ENCODE assay signal across 9 cellular contexts in genomic region chr2:27489118-27489497, GRCh38. TPM values are rescaled to one million over a fixed set of nuclear protein-coding genes. Genes with fewer than 3 reads are reported as not detected.
DNase-seq lines count a peak whose midpoint lies in the region; ATAC-seq and TF ChIP-seq lines count a peak whose summit lies in the region.
"Had no signal": no experiment of that assay in that cellular context is flagged by ENCODE, and none has a peak within 500 bp of the region (broad histone marks: within the 10 kb centered on the region; RNA-seq: fewer than 3 reads in every experiment).

No MANE protein-coding gene starts in this region.

- H3K4me3 Mint-ChIP-seq in CD4-positive, alpha-beta memory T cell = peak overlapping the region; percentile 59 to 93 (median 84)
- peak overlapping the region; percentile 92 for H3K4me3 Mint-ChIP-seq in GM23338
- peak overlapping the region; percentile 82 for H3K4me3 Mint-ChIP-seq in endodermal cell
- H3K4me3 Mint-ChIP-seq in naive B cell = peak overlapping the region; percentile 75 to 94 (median 91)

- H3K9ac ChIP-seq in endodermal cell (ENCODE audit: extremely low read depth, low read length, poor library complexity, severe bottlenecking) = peak overlapping the region; percentile 85

- WGBS in endodermal cell (ENCODE audit: insufficient coverage in 1 of 2, insufficient read length in 1 of 2), 2 experiments = 7 to 14% methylated on average over 5 to 11 of the region's 11 CpGs

- CTCF ChIA-PET in CD4-positive, alpha-beta memory T cell (lab: Charles Lee; ENCODE audit: partially characterized antibody) = no interaction called here

- POLR2A ChIA-PET in CD4-positive, alpha-beta memory T cell (lab: Charles Lee; ENCODE audit: partially characterized antibody) = interaction anchor here (1.6 to 2.1 kb wide), 2 partner anchors 61 to 80 kb away, joined by 10 read pairs; partner anchors contain the start of genes NRBP1 and PPM1G

- H3K27ac ChIP-seq in CD4-positive, alpha-beta memory T cell (ENCODE audit: low read depth, low read length) = peak overlapping the region; percentile 81
- H3K27ac ChIP-seq in GM23338 (ENCODE audit: low read depth) (no peak overlapping the region), endodermal cell (ENCODE audit: low read depth, low read length) (peak overlapping the region; percentile 2)

- peak overlapping the region; percentile 52 to 92 for H3K4me3 ChIP-seq in CD4-positive, alpha-beta memory T cell (ENCODE audit: low read length in 2 of 2)
- H3K4me3 ChIP-seq in GM23338 (peak overlapping the region; percentile 69), endodermal cell (ENCODE audit: low read length) (peak overlapping the region; percentile 86)

- H3F3A ChIP-seq in GM23338 (replicated peaks; ENCODE audit: low read depth) = 0 out of 2 replicates have a peak, but pooled peaks cover 3% of the 10 kb centered on the region

- H3K4me1 Mint-ChIP-seq in CD4-positive, alpha-beta memory T cell = peaks cover 11 to 20% (median 13%) of the 10 kb centered on the region in 4 donors
- H3K4me1 Mint-ChIP-seq in GM23338 (peaks cover 20% of the 10 kb centered on the region; the same call in 2 of the 3 replicates), endodermal cell (peaks cover 5% of the 10 kb centered on the region), naive B cell (peaks cover 10 to 31% (median 17%) of the 10 kb centered on the region in 3 donors)

- H3K27me3 Mint-ChIP-seq in CD4-positive, alpha-beta memory T cell = peaks cover 4% of the 10 kb centered on the region in 2 donors
- peaks cover 10% of the 10 kb centered on the region for H3K27me3 Mint-ChIP-seq in GM23338 (ENCODE audit: insufficient read depth, low read depth, poor library complexity)
- peaks cover 8% of the 10 kb centered on the region for H3K27me3 Mint-ChIP-seq in endodermal cell (ENCODE audit: insufficient read depth)
- peaks cover 8 to 20% (median 17%) of the 10 kb centered on the region in 3 donors for H3K27me3 Mint-ChIP-seq in naive B cell

- peak overlapping the region; percentile 71 to 100 (median 99) for H3K27ac Mint-ChIP-seq in CD4-positive, alpha-beta memory T cell
- H3K27ac Mint-ChIP-seq in GM23338 = peak overlapping the region; percentile 96
- peak overlapping the region; percentile 94 for H3K27ac Mint-ChIP-seq in endodermal cell
- peak overlapping the region; percentile 97 to 100 (median 98) for H3K27ac Mint-ChIP-seq in naive B cell

- intact Hi-C loops in CD4-positive, alpha-beta memory T cell (cut with micrococcal nuclease) = loop anchor here (1.0 to 2.0 kb wide), 6 partner anchors 80 to 166 kb away; partner anchors contain the start of genes EIF2B4, GTF3C2, MPV17 and PPM1G

- no peaks in the 10 kb centered on the region for H3K9me2 ChIP-seq in GM23338 (ENCODE audit: insufficient read depth)

- peaks cover 14% of the 10 kb centered on the region for H3K4me1 ChIP-seq in CD4-positive, alpha-beta memory T cell (ENCODE audit: insufficient read depth, low read length)
- H3K4me1 ChIP-seq in GM23338 (ENCODE audit: insufficient read depth) (peaks cover 11% of the 10 kb centered on the region), endodermal cell (ENCODE audit: control insufficient read depth, insufficient read depth, low read length) (peaks cover 3% of the 10 kb centered on the region)

- H3K9me3 Mint-ChIP-seq in CD4-positive, alpha-beta memory T cell = no peaks in the 10 kb centered on the region
- H3K9me3 Mint-ChIP-seq in GM23338 = no peaks in the 10 kb centered on the region; the same call in 2 of the 3 replicates
- no peaks in the 10 kb centered on the region for H3K9me3 Mint-ChIP-seq in endodermal cell
- no peaks in the 10 kb centered on the region for H3K9me3 Mint-ChIP-seq in naive B cell

- H3K9me3 ChIP-seq in CD4-positive, alpha-beta memory T cell (ENCODE audit: control insufficient read depth in 1 of 2, low read length in 2 of 2) = no peaks in the 10 kb centered on the region
- no peaks in the 10 kb centered on the region for H3K9me3 ChIP-seq in endodermal cell (ENCODE audit: control insufficient read depth, low read length)

- H3K36me3 Mint-ChIP-seq in CD4-positive, alpha-beta memory T cell = peaks cover 0 to 4% of the 10 kb centered on the region in 2 donors
- H3K36me3 Mint-ChIP-seq in GM23338 (ENCODE audit: low read depth) = no peaks in the 10 kb centered on the region; the same call in 2 of the 3 replicates
- peaks cover 11% of the 10 kb centered on the region for H3K36me3 Mint-ChIP-seq in endodermal cell (ENCODE audit: low read depth)
- H3K36me3 Mint-ChIP-seq in naive B cell = peaks cover 0 to 8% of the 10 kb centered on the region in 2 donors

- peak overlapping the region; percentile 92 for H3K4me2 ChIP-seq in GM23338

- H3K27me3 ChIP-seq in CD4-positive, alpha-beta memory T cell (ENCODE audit: insufficient read depth, low read length) = peaks cover under 1% of the 10 kb centered on the region
- peaks cover 9% of the 10 kb centered on the region for H3K27me3 ChIP-seq in GM23338 (ENCODE audit: insufficient read depth)
- peaks cover 9% of the 10 kb centered on the region for H3K27me3 ChIP-seq in endodermal cell (ENCODE audit: control insufficient read depth, insufficient read depth, low read length, poor library complexity, severe bottlenecking)

- no peaks in the 10 kb centered on the region for H3K79me2 ChIP-seq in GM23338 (replicated peaks; ENCODE audit: insufficient read depth)

- no peak for DNase-seq in CD4-positive, alpha-beta memory T cell
- DNase-seq in GM23338 (ENCODE audit: low spot score) = peak; percentile 20
- DNase-seq in SHP77 treated with DMSO at 0.1 percent for 48 hours (lab: John Stamatoyannopoulos, UW) = peak; percentile 16
- DNase-seq in endodermal cell = no peak
- no peak for DNase-seq in naive B cell
- DNase-seq in SW 1271 (lab: John Stamatoyannopoulos, UW) = no peak
- DNase-seq in NCI-H2171 treated with DMSO at 0.1 percent for 48 hours (lab: John Stamatoyannopoulos, UW) = no peak

- ATAC-seq in GM23338 (peak; percentile 12), naive B cell (ENCODE audit: low read depth in 2 of 2) (peak; percentile 5 to 19), GM19324 (IDR thresholded peaks at IDR 0.05; ENCODE audit: low FRiP score, unreplicated experiment) (no peak)

- TF ChIP-seq CTCF in GM23338 (conservative IDR thresholded peaks at IDR 0.05; ENCODE audit: low read depth in 2 of 2) (peak in 1 of 2 experiments; percentile 4; a peak in 1 of 4 replicates), endodermal cell (conservative IDR thresholded peaks at IDR 0.05) (no peak)

- no peaks in the 10 kb centered on the region for H3K36me3 ChIP-seq in CD4-positive, alpha-beta memory T cell (ENCODE audit: insufficient read depth, low read length)
- H3K36me3 ChIP-seq in GM23338 (ENCODE audit: insufficient read depth) (no peaks in the 10 kb centered on the region), endodermal cell (ENCODE audit: control insufficient read depth, insufficient read depth, low read length) (no peaks in the 10 kb centered on the region)

- H4K20me1 ChIP-seq in GM23338 (replicated peaks; ENCODE audit: insufficient read depth) = no peaks in the 10 kb centered on the region

- H2AFZ ChIP-seq in GM23338 = peak overlapping the region; percentile 93

TF ChIP-seq in GM23338, 12 proteins besides CTCF, POLR2A, EP300 and RAD21:
- TF ChIP-seq NANOG (IDR thresholded peaks at IDR 0.05; ENCODE audit: borderline replicate concordance) = no peak
TF ChIP-seq in GM23338: peak in this region for 0.

RNA-seq across cellular contexts. Expression of gene IFT172, which starts 0.4 kb away (rescaled TPM):
- 10 to 100 TPM; 23.6 to 24.4 TPM for total RNA-seq in CD4-positive, alpha-beta memory T cell
- 1 to 10 TPM; 2.1 to 5.2 TPM for polyA plus RNA-seq in CD4-positive, alpha-beta memory T cell
- 17.2 and 17.6 TPM in 2 replicates for total RNA-seq in GM23338 (2014; rRNA removed; shearing (Covaris generic))
- polyA plus RNA-seq in GM23338 (2016; fragmentation: Nextera tagmentation; extraction: Ambion mirVana) (8.9 and 9.1 TPM in 2 replicates), naive B cell (ENCODE audit: low read depth in 6 of 6) (1 to 10 TPM in 5 of 6 donors, under 1 TPM in 1; 0.47 to 7.5 (median 3.2) TPM)
- total RNA-seq in endodermal cell = 10 to 100 TPM; 30.1 to 31.3 TPM
- 26.1 TPM for polyA plus RNA-seq in endodermal cell (2013, experiment 1 of 2)
- 19.8 TPM for polyA plus RNA-seq in endodermal cell (2013, experiment 2 of 2)

RNA-seq across cellular contexts. Expression of gene FNDC4, which starts 5.9 kb away (rescaled TPM):
- not detected for total RNA-seq in CD4-positive, alpha-beta memory T cell
- under 1 TPM in 1 of 2 donors, not detected in 1; 0.11 TPM for polyA plus RNA-seq in CD4-positive, alpha-beta memory T cell
- 13.3 and 13.7 TPM in 2 replicates for total RNA-seq in GM23338 (2014; rRNA removed; shearing (Covaris generic))
- polyA plus RNA-seq in GM23338 (2016; fragmentation: Nextera tagmentation; extraction: Ambion mirVana) (5.9 and 7.8 TPM in 2 replicates), naive B cell (ENCODE audit: low read depth in 6 of 6) (under 1 TPM in 3 of 6 donors, not detected in 3; 0.17 to 0.65 (median 0.33) TPM)
- total RNA-seq in endodermal cell = 10 to 100 TPM; 11.6 to 14.6 TPM
- 21.0 TPM for polyA plus RNA-seq in endodermal cell (2013, experiment 1 of 2)
- 18.2 TPM for polyA plus RNA-seq in endodermal cell (2013, experiment 2 of 2)
- total RNA-seq: NCI-H460 had no signal

RNA-seq across cellular contexts. Expression of gene GCKR, which starts 7.5 kb away (rescaled TPM):
- total RNA-seq in CD4-positive, alpha-beta memory T cell = not detected
- polyA plus RNA-seq in CD4-positive, alpha-beta memory T cell = not detected
- total RNA-seq in GM23338 (2014; rRNA removed; shearing (Covaris generic)) = not detected in 2 replicates
- polyA plus RNA-seq in GM23338 (2016; fragmentation: Nextera tagmentation; extraction: Ambion mirVana) = not detected in 2 replicates
- total RNA-seq in endodermal cell = 1 to 10 TPM; 1.6 to 1.8 TPM
- 0.57 TPM for polyA plus RNA-seq in endodermal cell (2013, experiment 1 of 2)
- polyA plus RNA-seq in endodermal cell (2013, experiment 2 of 2) = 0.46 TPM
- polyA plus RNA-seq in naive B cell (ENCODE audit: low read depth in 6 of 6) = not detected
- total RNA-seq: NCI-H460 had no signal

RNA-seq across cellular contexts. Expression of gene KRTCAP3, which starts 46.9 kb away (rescaled TPM):
- total RNA-seq in CD4-positive, alpha-beta memory T cell = 10 to 100 TPM; 23.6 to 23.9 TPM
- 1 to 10 TPM; 1.8 to 9.4 TPM for polyA plus RNA-seq in CD4-positive, alpha-beta memory T cell
- total RNA-seq in GM23338 (2014; rRNA removed; shearing (Covaris generic)) = 6.6 and 15.8 TPM in 2 replicates
- polyA plus RNA-seq in GM23338 (2016; fragmentation: Nextera tagmentation; extraction: Ambion mirVana) (51.2 and 52.4 TPM in 2 replicates), naive B cell (ENCODE audit: low read depth in 6 of 6) (1 to 10 TPM in 4 of 6 donors, under 1 TPM in 1, not detected in 1; 1.00 to 8.3 (median 3.9) TPM)
- total RNA-seq in endodermal cell = 10 to 100 TPM; 27.0 to 29.7 TPM
- polyA plus RNA-seq in endodermal cell (2013, experiment 1 of 2) = 8.3 TPM
- polyA plus RNA-seq in endodermal cell (2013, experiment 2 of 2) = 5.4 TPM

Comparison
In these comparisons a context has a peak if more than half of its experiments do, and no peak if none do; other contexts are left out.
1. DNase-seq: peak in GM23338 (single experiment) and SHP77 treated with DMSO at 0.1 percent for 48 hours (single experiment); none in CD4-positive, alpha-beta memory T cell (0 of 5), endodermal cell (single experiment), naive B cell (single experiment), SW 1271 (0 of 2) and NCI-H2171 treated with DMSO at 0.1 percent for 48 hours (single experiment).
2. RNA of gene FNDC4, which starts 5.9 kb away (total RNA-seq): 11.6 to 14.6 TPM in endodermal cell and 13.3 to 13.7 TPM in GM23338; not detected in CD4-positive, alpha-beta memory T cell; every median in the first group is over 10 times any median in the second.
3. Peak in every context shown above with its lines, with median percentiles within 50 percentile points of each other: H3K4me3 ChIP-seq, H3K27ac Mint-ChIP-seq and H3K4me3 Mint-ChIP-seq.